ENCODE assay signal across 8 cellular contexts in genomic region chr2:131154071-131154531, GRCh38. TPM values are rescaled to one million over a fixed set of nuclear protein-coding genes. Genes with fewer than 3 reads are reported as not detected.
DNase-seq lines count a peak whose midpoint lies in the region; ATAC-seq, FAIRE-seq and TF ChIP-seq lines count a peak whose summit lies in the region.

No MANE protein-coding gene starts in this region.

- H3K36me3 Mint-ChIP-seq in progenitor cell of endocrine pancreas (ENCODE audit: insufficient read depth) = peaks cover 6% of the 10 kb centered on the region

- TF ChIP-seq EP300 in gastroesophageal sphincter (IDR thresholded peaks at IDR 0.05) = no peak

- H3K27me3 ChIP-seq in gastroesophageal sphincter (no peaks in the 10 kb centered on the region), aorta (ENCODE audit: control insufficient read depth in 1 of 2, insufficient read depth in 2 of 2, low read length in 1 of 2) (no peaks in the 10 kb centered on the region)

- CTCF ChIA-PET in GM10248 (lab: Yijun Ruan, JAX) = interaction anchor here (0.7 to 4.4 kb wide), 15 partner anchors 9 to 648 kb away, joined by 3 to 28 read pairs (median 4); no protein-coding TSS in a partner anchor

- H3K9me3 Mint-ChIP-seq in progenitor cell of endocrine pancreas (ENCODE audit: low read depth) = no peaks in the 10 kb centered on the region

- peak; percentile 30 for FAIRE-seq in H54 (lab: Jason Lieb, UNC)

- H3K4me1 Mint-ChIP-seq in progenitor cell of endocrine pancreas (ENCODE audit: low read depth) = no peaks in the 10 kb centered on the region

- intact Hi-C loops in aorta (cut with DNase I) = loop anchor here (5.0 to 10.0 kb wide), 2 partner anchors 518 to 521 kb away; no protein-coding TSS in a partner anchor

- POLR2A ChIA-PET in GM10248 (lab: Yijun Ruan, JAX) = no interaction called here

- H3K4me1 ChIP-seq in gastroesophageal sphincter (peaks cover 0 to 7% (median 0%) of the 10 kb centered on the region in 3 donors), aorta (ENCODE audit: control insufficient read depth in 1 of 2, insufficient read depth in 2 of 2, low read length in 2 of 2) (no peaks in the 10 kb centered on the region)

- 30% methylated on average over 7 of the region's 10 CpGs; no CpG with 5 or more reads in 1 of the 2 donors for WGBS in gastroesophageal sphincter (ENCODE audit: low coverage in 1 of 2), 2 donors
- WGBS in aorta, 2 donors = 36 to 37% methylated on average over 10 of the region's 10 CpGs

- TF ChIP-seq POLR2A in H54 (IDR thresholded peaks at IDR 0.05; ENCODE audit: low read depth, low read length) = no peak
- TF ChIP-seq POLR2A in gastroesophageal sphincter (IDR thresholded peaks at IDR 0.05) = no peak

- H3K27ac ChIP-seq in gastroesophageal sphincter (no peak overlapping the region), aorta (ENCODE audit: low read depth in 1 of 2, low read length in 2 of 2) (no peak overlapping the region)

- peak; percentile 86 for DNase-seq in GM10248 (ENCODE audit: extremely low spot score)
- peak; percentile 82 for DNase-seq in H54 (ENCODE audit: insufficient read length, low spot score)
- peak; percentile 46 for DNase-seq in LHCN-M2 (ENCODE audit: low read depth)
- DNase-seq in SIG-M5 (lab: John Stamatoyannopoulos, UW) = peak; percentile 20
- peak; percentile 90 for DNase-seq in activated effector memory CD4-positive, alpha-beta T cell treated with anti-CD3 and anti-CD28 coated beads, Interleukin-2, amount 50 U/mL, for 16 hours
- DNase-seq in progenitor cell of endocrine pancreas (ENCODE audit: low spot score, unreplicated experiment) = peak; percentile 60
- peak in 1 of 2 donors; percentile 80 for DNase-seq in aorta

- H3K27ac Mint-ChIP-seq in progenitor cell of endocrine pancreas = no peak overlapping the region

- TF ChIP-seq CTCF in GM10248 (IDR thresholded peaks at IDR 0.05; ENCODE audit: control extremely low read depth, extremely low read depth, low read depth, missing control alignments) (peak; percentile 100), gastroesophageal sphincter (IDR thresholded peaks at IDR 0.05) (peak in 3 of 4 experiments; percentile 75 to 85 (median 79)), progenitor cell of endocrine pancreas (IDR thresholded peaks at IDR 0.05; ENCODE audit: unreplicated experiment) (peak; percentile 91)

- no peaks in the 10 kb centered on the region for H3K9me3 ChIP-seq in gastroesophageal sphincter
- H3K9me3 ChIP-seq in aorta (ENCODE audit: control insufficient read depth, low read length) = no peaks in the 10 kb centered on the region

- H3K36me3 ChIP-seq in gastroesophageal sphincter = peaks cover 0 to 26% of the 10 kb centered on the region in 2 donors
- H3K36me3 ChIP-seq in aorta (ENCODE audit: control insufficient read depth in 1 of 2, insufficient read depth in 2 of 2, low read length in 1 of 2) = no peaks in the 10 kb centered on the region

- H3K4me3 Mint-ChIP-seq in progenitor cell of endocrine pancreas (ENCODE audit: low read depth) = no peak overlapping the region

- peaks cover 10% of the 10 kb centered on the region for H3K27me3 Mint-ChIP-seq in progenitor cell of endocrine pancreas

- H3K4me3 ChIP-seq in gastroesophageal sphincter (no peak overlapping the region), aorta (ENCODE audit: low read length in 2 of 2) (no peak overlapping the region)

- ATAC-seq in gastroesophageal sphincter (peak; percentile 80), aorta (ENCODE audit: low FRiP score) (peak; percentile 68)

RNA-seq across cellular contexts. Expression of gene PLEKHB2, which starts 49.0 kb away (rescaled TPM):
- total RNA-seq in LHCN-M2 (2014; rRNA removed) (134 and 140 TPM in 2 replicates), gastroesophageal sphincter (10 to 100 TPM; 38.1 to 58.7 (median 49.0) TPM), progenitor cell of endocrine pancreas (38.8 and 40.9 TPM in 2 replicates), aorta (10 to 100 TPM; 23.8 to 41.3 TPM)
- 89.3 TPM for polyA plus RNA-seq in LHCN-M2 (2012)
- 10 to 100 TPM; 17.4 to 31.3 TPM for polyA plus RNA-seq in aorta

RNA-seq across cellular contexts. Expression of gene POTEE, which starts 55.2 kb away (rescaled TPM):
- not detected in 2 replicates for total RNA-seq in LHCN-M2 (2014; rRNA removed)
- 0.11 TPM for polyA plus RNA-seq in LHCN-M2 (2012)
- not detected for total RNA-seq in gastroesophageal sphincter
- total RNA-seq in progenitor cell of endocrine pancreas = 3.3 and 4.7 TPM in 2 replicates
- total RNA-seq in aorta = under 1 TPM; 0.26 to 0.33 TPM
- not detected for polyA plus RNA-seq in aorta
